Comparison of ENCODE assay signal across 13 cellular contexts in genomic region chr17:63702616-63703015, GRCh38. TPM values are rescaled to one million over a fixed set of nuclear protein-coding genes. Genes with fewer than 3 reads are reported as not detected.
DNase-seq lines count a peak whose midpoint lies in the region; ATAC-seq and TF ChIP-seq lines count a peak whose summit lies in the region.
"Had no signal": no experiment of that assay in that cellular context is flagged by ENCODE, and none has a peak within 500 bp of the region (broad histone marks: within the 10 kb centered on the region; RNA-seq: fewer than 3 reads in every experiment).

No MANE protein-coding gene starts in this region.

- peak overlapping the region; percentile 98 for H3K27ac ChIP-seq in SU-DHL-6 (ENCODE audit: low read depth, low read length)
- peak overlapping the region; percentile 36 for H3K27ac ChIP-seq in temporal lobe (ENCODE audit: low read depth, low read length)
- peak overlapping the region in 1 of 12 donors; percentile 96 for H3K27ac ChIP-seq in heart left ventricle
- H3K27ac ChIP-seq in upper lobe of left lung = peak overlapping the region in 2 of 4 donors; percentile 88 to 92
- H3K27ac ChIP-seq: right atrium auricular region had no signal

- no peak for DNase-seq in activated T-cell treated with anti-CD3 and anti-CD28 coated beads, Interleukin-2, amount 50 U/mL, for 4 hours
- DNase-seq in activated T-cell treated with anti-CD3 and anti-CD28 coated beads, Interleukin-2, amount 50 U/mL, for 48 hours = no peak
- DNase-seq in glutamatergic neuron (no peak), heart left ventricle (no peak), upper lobe of left lung (no peak)
- DNase-seq in effector CD4-positive, alpha-beta T cell = no peak
- DNase-seq: cortex of kidney, HFFc6, NCI-H526 treated with DMSO at 0.1 percent for 48 hours had no signal

- H3F3A ChIP-seq in SU-DHL-6 (ENCODE audit: insufficient read depth) = peaks cover 27% of the 10 kb centered on the region

- no peaks in the 10 kb centered on the region; the same call in 1 of the 2 replicates for H3K36me3 ChIP-seq in SU-DHL-6 (ENCODE audit: low read length)
- H3K36me3 ChIP-seq in heart left ventricle = peaks cover 0 to 53% (median 43%) of the 10 kb centered on the region in 9 donors
- peaks cover 0 to 43% (median 24%) of the 10 kb centered on the region in 4 donors for H3K36me3 ChIP-seq in upper lobe of left lung

- peaks cover 71% of the 10 kb centered on the region for H3K4me1 Mint-ChIP-seq in activated T-cell treated with anti-CD3 and anti-CD28 coated beads, Interleukin-2, amount 50 U/mL, for 4 hours (ENCODE audit: low read depth)
- H3K4me1 Mint-ChIP-seq in glutamatergic neuron (ENCODE audit: low read depth, unreplicated experiment) = peaks cover 27% of the 10 kb centered on the region

- no peak overlapping the region for H2AFZ ChIP-seq in SU-DHL-6 (ENCODE audit: low read depth, low read length, severe bottlenecking)

- H3K9me2 ChIP-seq in SU-DHL-6 (replicated peaks; ENCODE audit: insufficient read depth, low read length) = no peaks in the 10 kb centered on the region

- H3K4me1 ChIP-seq in heart left ventricle = peaks cover 0 to 47% (median 17%) of the 10 kb centered on the region in 12 donors
- peaks cover 36 to 64% (median 39%) of the 10 kb centered on the region in 4 donors for H3K4me1 ChIP-seq in upper lobe of left lung

- H3K27me3 ChIP-seq in SU-DHL-6 (ENCODE audit: low read length) (no peaks in the 10 kb centered on the region), heart left ventricle (no peaks in the 10 kb centered on the region), upper lobe of left lung (no peaks in the 10 kb centered on the region)
- H3K27me3 ChIP-seq: left lung, right atrium auricular region had no signal

- WGBS in heart left ventricle, 4 donors = 87 to 91% (median 90%) methylated on average over 6 of the region's 6 CpGs
- WGBS in upper lobe of left lung, 2 donors = 86 to 90% methylated on average over 6 of the region's 6 CpGs

- H3K36me3 Mint-ChIP-seq in activated T-cell treated with anti-CD3 and anti-CD28 coated beads, Interleukin-2, amount 50 U/mL, for 4 hours (ENCODE audit: insufficient read depth) = peaks cover 12% of the 10 kb centered on the region
- H3K36me3 Mint-ChIP-seq in glutamatergic neuron (ENCODE audit: unreplicated experiment) = no peaks in the 10 kb centered on the region

- peak overlapping the region; percentile 99 for H3K9ac ChIP-seq in SU-DHL-6 (ENCODE audit: low read length)

- no peaks in the 10 kb centered on the region for H4K20me1 ChIP-seq in SU-DHL-6 (ENCODE audit: low read depth, low read length)

- H3K9me3 Mint-ChIP-seq in activated T-cell treated with anti-CD3 and anti-CD28 coated beads, Interleukin-2, amount 50 U/mL, for 4 hours = no peaks in the 10 kb centered on the region
- H3K9me3 Mint-ChIP-seq in glutamatergic neuron (ENCODE audit: unreplicated experiment) = peaks cover 18% of the 10 kb centered on the region
- H3K9me3 Mint-ChIP-seq: HFFc6 had no signal

- peak overlapping the region; percentile 93 for H3K4me2 ChIP-seq in SU-DHL-6 (ENCODE audit: low read depth, low read length, poor library complexity, severe bottlenecking)

- no peaks in the 10 kb centered on the region for H3K27me3 Mint-ChIP-seq in activated T-cell treated with anti-CD3 and anti-CD28 coated beads, Interleukin-2, amount 50 U/mL, for 4 hours (ENCODE audit: low read depth)
- H3K27me3 Mint-ChIP-seq in glutamatergic neuron (ENCODE audit: unreplicated experiment) = peaks cover 16% of the 10 kb centered on the region

- TF ChIP-seq POLR2A in heart left ventricle (IDR thresholded peaks at IDR 0.05) (no peak), upper lobe of left lung (IDR thresholded peaks at IDR 0.05) (no peak)

- no peaks in the 10 kb centered on the region for H3K9me3 ChIP-seq in SU-DHL-6 (ENCODE audit: insufficient read depth, low read length)
- no peaks in the 10 kb centered on the region for H3K9me3 ChIP-seq in heart left ventricle
- H3K9me3 ChIP-seq in upper lobe of left lung = no peaks in the 10 kb centered on the region
- H3K9me3 ChIP-seq: left lung, right atrium auricular region had no signal

- H3K4me3 Mint-ChIP-seq in activated T-cell treated with anti-CD3 and anti-CD28 coated beads, Interleukin-2, amount 50 U/mL, for 4 hours = peak overlapping the region; percentile 87
- H3K4me3 Mint-ChIP-seq in glutamatergic neuron (ENCODE audit: unreplicated experiment) = peak overlapping the region; percentile 95
- H3K4me3 Mint-ChIP-seq: HFFc6 had no signal

- no peak for TF ChIP-seq EP300 in upper lobe of left lung (IDR thresholded peaks at IDR 0.05)

- TF ChIP-seq CTCF in SU-DHL-6 (IDR thresholded peaks at IDR 0.05; ENCODE audit: insufficient read depth, low read length, poor library complexity, severe bottlenecking) = no peak
- no peak for TF ChIP-seq CTCF in glutamatergic neuron (IDR thresholded peaks at IDR 0.05; ENCODE audit: partially characterized antibody, unreplicated experiment)
- no peak for TF ChIP-seq CTCF in heart left ventricle (IDR thresholded peaks at IDR 0.05)
- TF ChIP-seq CTCF in upper lobe of left lung (IDR thresholded peaks at IDR 0.05) = no peak

- ATAC-seq in activated T-cell treated with anti-CD3 and anti-CD28 coated beads, Interleukin-2, amount 50 U/mL, for 4 hours = no peak
- ATAC-seq in heart left ventricle = no peak
- ATAC-seq in upper lobe of left lung (ENCODE audit: low FRiP score in 2 of 2) = no peak
- ATAC-seq: left lung had no signal

- peak overlapping the region; percentile 40 for H3K27ac Mint-ChIP-seq in glutamatergic neuron (ENCODE audit: unreplicated experiment)
- H3K27ac Mint-ChIP-seq: HFFc6 had no signal

- peaks cover 12% of the 10 kb centered on the region for H3K79me2 ChIP-seq in SU-DHL-6 (ENCODE audit: insufficient read depth, low read length)

- H3K4me3 ChIP-seq in SU-DHL-6 (ENCODE audit: insufficient read depth, low read length, poor library complexity, severe bottlenecking) (peak overlapping the region; percentile 42), heart left ventricle (peak overlapping the region in 1 of 12 donors; percentile 73), upper lobe of left lung (no peak overlapping the region)
- H3K4me3 ChIP-seq: right atrium auricular region had no signal

- intact Hi-C loops in heart left ventricle (cut with DNase I) = loop anchor here in 2 of 10 donors (5.0 kb wide), 2 partner anchors 40 to 80 kb away; partner anchors contain the start of genes MAP3K3 (in 1 of the 2) and STRADA (in 1 of the 2)

RNA-seq across cellular contexts. Expression of gene LIMD2, which starts 2.7 kb away (rescaled TPM):
- total RNA-seq in activated T-cell treated with anti-CD3 and anti-CD28 coated beads, Interleukin-2, amount 50 U/mL, for 4 hours = 100 to 1,000 TPM; 119 to 169 (median 146) TPM
- total RNA-seq in glutamatergic neuron (ENCODE audit: unreplicated experiment) = 311 TPM
- total RNA-seq in temporal lobe = 18.4 TPM
- 10 to 100 TPM in 2 of 9 donors, 1 to 10 TPM in 7; 1.9 to 48.0 (median 3.4) TPM for total RNA-seq in heart left ventricle
- 1 to 10 TPM; 4.0 to 5.4 TPM for polyA plus RNA-seq in heart left ventricle
- total RNA-seq in upper lobe of left lung = 100 to 1,000 TPM in 1 of 6 donors, 10 to 100 TPM in 5; 13.2 to 115 (median 21.6) TPM

RNA-seq across cellular contexts. Expression of gene STRADA, which starts 39.0 kb away (rescaled TPM):
- 10 to 100 TPM; 35.8 to 37.7 (median 35.9) TPM for total RNA-seq in activated T-cell treated with anti-CD3 and anti-CD28 coated beads, Interleukin-2, amount 50 U/mL, for 4 hours
- total RNA-seq in glutamatergic neuron (ENCODE audit: unreplicated experiment) (58.8 TPM), temporal lobe (24.8 TPM), heart left ventricle (10 to 100 TPM; 10.2 to 26.1 (median 15.3) TPM), upper lobe of left lung (10 to 100 TPM; 18.7 to 60.8 (median 32.4) TPM)
- polyA plus RNA-seq in heart left ventricle = 10 to 100 TPM; 15.9 to 18.3 TPM
